Comparison of ENCODE assay signal across 10 cellular contexts in the genomic region with DNA sequence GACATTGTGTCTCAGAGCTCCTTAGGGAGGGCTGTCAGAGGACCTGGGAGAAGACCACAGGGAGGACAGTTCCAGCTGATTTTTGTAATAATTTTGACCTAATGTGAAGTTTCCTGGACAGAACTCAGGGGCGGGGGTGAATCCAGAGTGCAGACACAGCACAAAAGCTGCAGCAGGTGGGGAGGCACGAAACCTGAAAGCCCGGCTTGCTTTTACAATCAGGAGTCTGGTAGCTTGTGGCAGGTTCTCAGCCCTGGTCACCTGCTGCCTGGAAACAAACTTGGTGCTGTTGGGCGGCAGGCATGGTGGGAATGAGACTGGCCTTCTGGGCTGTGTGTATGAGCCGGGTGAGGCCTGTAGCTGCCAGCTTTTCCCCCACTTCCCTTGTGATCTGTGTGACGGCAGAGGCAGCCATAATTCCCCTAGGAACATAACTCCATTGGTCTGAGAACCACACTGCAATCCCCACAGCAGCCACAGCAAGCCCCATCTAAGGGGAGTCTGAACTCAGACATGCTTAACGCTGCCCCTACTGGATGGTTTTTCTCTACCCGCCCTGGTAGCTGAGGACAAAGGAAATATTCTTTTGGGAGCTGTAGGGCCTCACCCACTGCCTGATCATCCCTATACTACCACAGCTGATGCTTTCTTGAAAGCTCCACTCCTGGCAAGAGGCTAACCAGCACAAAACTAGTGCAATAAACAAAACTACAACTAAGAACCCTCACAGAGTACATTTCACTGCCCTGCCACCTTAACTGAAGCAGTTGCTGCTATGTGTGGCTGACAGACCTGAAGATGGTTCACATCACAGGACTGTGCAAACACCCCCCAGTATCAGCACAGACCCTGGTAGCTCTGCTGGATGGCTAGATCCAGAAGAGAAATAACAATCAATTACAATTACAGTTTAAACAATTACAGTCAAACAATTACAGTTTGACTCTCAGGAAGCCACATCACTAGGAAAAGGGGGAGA.
DNase-seq lines count a peak whose midpoint lies in the region; ATAC-seq and TF ChIP-seq lines count a peak whose summit lies in the region.
"Had no signal": no experiment of that assay in that cellular context is flagged by ENCODE, and none has a peak within 500 bp of the region (broad histone marks: within the 10 kb centered on the region; RNA-seq: fewer than 3 reads in every experiment).

No MANE protein-coding gene starts in this region.

- WGBS in mammary epithelial cell (ENCODE audit: low coverage, missing lambda C conversion rate): 74% methylated on average over 4 of the region's 8 CpGs

- POLR2A ChIA-PET in activated CD4-positive, alpha-beta T cell treated with anti-CD3 and anti-CD28 coated beads for 36 hours (lab: Charles Lee): interaction anchor here (0.6 kb wide), 1 partner anchor 137 kb away, joined by 3 read pairs; no protein-coding TSS in a partner anchor

- no peaks in the 10 kb centered on the region for H3K79me2 ChIP-seq in MM.1S (ENCODE audit: low read length)
- no peaks in the 10 kb centered on the region for H3K79me2 ChIP-seq in mammary epithelial cell (ENCODE audit: insufficient read depth, low read length)

- peak; percentile 41 for DNase-seq in activated CD4-positive, alpha-beta T cell treated with anti-CD3 and anti-CD28 coated beads for 36 hours
- DNase-seq in activated CD4-positive, alpha-beta T cell treated with anti-CD3 and anti-CD28 coated beads, Interleukin-2, amount 50 U/mL, for 4 hours: no peak
- DNase-seq in MM.1S (peak; percentile 85), mammary epithelial cell (peak; percentile 10), sciatic nerve (ENCODE audit: low spot score) (no peak), coronary artery (ENCODE audit: low spot score) (no peak), NCI-H1694 treated with DMSO at 0.1 percent for 48 hours (lab: John Stamatoyannopoulos, UW) (no peak)

- H3K27me3 ChIP-seq in MM.1S (replicated peaks; ENCODE audit: insufficient read depth, low read length) (no peaks in the 10 kb centered on the region), mammary epithelial cell (ENCODE audit: insufficient read depth, low read length) (no peaks in the 10 kb centered on the region)
- H3K27me3 ChIP-seq: BLaER1 treated with 17β-estradiol and CSF1 and Interleukin-3, amounts not matched to agents 10 nM and 100 nM had no signal

- no peaks in the 10 kb centered on the region for H3K9me3 ChIP-seq in MM.1S (replicated peaks; ENCODE audit: insufficient read depth, low read length)
- no peaks in the 10 kb centered on the region for H3K9me3 ChIP-seq in mammary epithelial cell (replicated peaks; ENCODE audit: insufficient read depth, low read length)

- no peaks in the 10 kb centered on the region for H3K4me1 Mint-ChIP-seq in activated CD4-positive, alpha-beta T cell treated with anti-CD3 and anti-CD28 coated beads for 36 hours

- in situ Hi-C loops in mammary epithelial cell (cut with MboI; ENCODE audit: low sequenced_read_pairs in 2 of 2): no loop called here

- intact Hi-C loops in activated CD4-positive, alpha-beta T cell treated with anti-CD3 and anti-CD28 coated beads for 36 hours (cut with DNase I, micrococcal nuclease): no loop called here
- intact Hi-C loops in mammary epithelial cell (cut with micrococcal nuclease) (no loop called here), sciatic nerve (cut with DNase I) (no loop called here)

- H3K9ac ChIP-seq in MM.1S (ENCODE audit: low read length) (peak overlapping the region; percentile 52; the same call in 1 of the 2 replicates), mammary epithelial cell (ENCODE audit: insufficient read depth, low read length) (no peak overlapping the region)
- H3K9ac ChIP-seq: BLaER1 treated with 17β-estradiol and CSF1 and Interleukin-3, amounts not matched to agents 10 nM and 100 nM had no signal

- H3K27ac ChIP-seq in MM.1S (ENCODE audit: low read length) (peak overlapping the region; percentile 88), mammary epithelial cell (ENCODE audit: insufficient read depth, low read depth, low read length) (no peak overlapping the region), coronary artery (no peak overlapping the region)
- H3K27ac ChIP-seq: BLaER1 treated with 17β-estradiol and CSF1 and Interleukin-3, amounts not matched to agents 10 nM and 100 nM; skin epidermis had no signal

- H2AFZ ChIP-seq in MM.1S (ENCODE audit: low read length) (peak overlapping the region; percentile 47), mammary epithelial cell (ENCODE audit: low read depth, low read length) (no peak overlapping the region)

- no peaks in the 10 kb centered on the region for H3K9me2 ChIP-seq in MM.1S (replicated peaks; ENCODE audit: insufficient read depth, low read length)

- H3K27ac Mint-ChIP-seq in activated CD4-positive, alpha-beta T cell treated with anti-CD3 and anti-CD28 coated beads for 36 hours: no peak overlapping the region

- CTCF ChIA-PET in activated CD4-positive, alpha-beta T cell treated with anti-CD3 and anti-CD28 coated beads for 36 hours (lab: Charles Lee): interaction anchor here (1.3 kb wide), 1 partner anchor 11 kb away, joined by 3 read pairs; no protein-coding TSS in a partner anchor
- CTCF ChIA-PET in mammary epithelial cell (lab: Charles Lee; ENCODE audit: low non-redundant PET): interaction anchor here (0.6 kb wide), 1 partner anchor 1130 kb away, joined by 3 read pairs; no protein-coding TSS in a partner anchor

- TF ChIP-seq CTCF in MM.1S (IDR thresholded peaks at IDR 0.05; ENCODE audit: low read length) (peak; percentile 69), mammary epithelial cell (conservative IDR thresholded peaks at IDR 0.05 in 1 of 2, IDR thresholded peaks at IDR 0.05 in 1 of 2; ENCODE audit: extremely low read depth in 1 of 2, insufficient read depth in 1 of 2, low read depth in 1 of 2, low read length in 2 of 2) (peak; percentile 27 to 33), coronary artery (IDR thresholded peaks at IDR 0.05) (no peak)

- peak overlapping the region; percentile 71 for H3K4me2 ChIP-seq in MM.1S (ENCODE audit: low read depth, low read length)
- H3K4me2 ChIP-seq in mammary epithelial cell (ENCODE audit: insufficient read depth, low read depth, low read length): no peak overlapping the region
- H3K4me2 ChIP-seq: BLaER1 treated with 17β-estradiol and CSF1 and Interleukin-3, amounts not matched to agents 10 nM and 100 nM had no signal

- H3K9me3 Mint-ChIP-seq in activated CD4-positive, alpha-beta T cell treated with anti-CD3 and anti-CD28 coated beads for 36 hours (ENCODE audit: low read depth): no peaks in the 10 kb centered on the region

- no peak overlapping the region for H3K4me3 Mint-ChIP-seq in activated CD4-positive, alpha-beta T cell treated with anti-CD3 and anti-CD28 coated beads for 36 hours

- no TSS peak for BruUV-seq in mammary epithelial cell (replicated peaks; lab: Mats Ljungman, UMichigan)

- H3K4me1 ChIP-seq in MM.1S (ENCODE audit: low read length) (peaks cover 17% of the 10 kb centered on the region), mammary epithelial cell (ENCODE audit: insufficient read depth, low read length) (no peaks in the 10 kb centered on the region)
- H3K4me1 ChIP-seq: BLaER1 treated with 17β-estradiol and CSF1 and Interleukin-3, amounts not matched to agents 10 nM and 100 nM had no signal

- H4K20me1 ChIP-seq in MM.1S (ENCODE audit: insufficient read depth, low read length): no peaks in the 10 kb centered on the region
- H4K20me1 ChIP-seq in mammary epithelial cell (ENCODE audit: insufficient read depth, low read length): no peaks in the 10 kb centered on the region
- H4K20me1 ChIP-seq: BLaER1 treated with 17β-estradiol and CSF1 and Interleukin-3, amounts not matched to agents 10 nM and 100 nM had no signal

- peak overlapping the region; percentile 35 for H3K4me3 ChIP-seq in MM.1S (ENCODE audit: low read length)
- no peak overlapping the region for H3K4me3 ChIP-seq in mammary epithelial cell (replicated peaks in 1 of 3; ENCODE audit: insufficient read depth in 1 of 3, low read depth in 2 of 3, low read length in 3 of 3)
- no peak overlapping the region for H3K4me3 ChIP-seq in coronary artery
- H3K4me3 ChIP-seq: BLaER1 treated with 17β-estradiol and CSF1 and Interleukin-3, amounts not matched to agents 10 nM and 100 nM; skin epidermis had no signal

- ATAC-seq in activated CD4-positive, alpha-beta T cell treated with anti-CD3 and anti-CD28 coated beads for 36 hours: peak; percentile 74
- peak; percentile 70 for ATAC-seq in HG02571 (IDR thresholded peaks at IDR 0.05; ENCODE audit: unreplicated experiment)
- ATAC-seq in sciatic nerve: peak; percentile 51

- H3K36me3 ChIP-seq in MM.1S (replicated peaks; ENCODE audit: insufficient read depth, low read length): no peaks in the 10 kb centered on the region
- H3K36me3 ChIP-seq in mammary epithelial cell (ENCODE audit: insufficient read depth, low read length): no peaks in the 10 kb centered on the region
- H3K36me3 ChIP-seq: BLaER1 treated with 17β-estradiol and CSF1 and Interleukin-3, amounts not matched to agents 10 nM and 100 nM had no signal

- H3K27me3 Mint-ChIP-seq in activated CD4-positive, alpha-beta T cell treated with anti-CD3 and anti-CD28 coated beads for 36 hours: no peaks in the 10 kb centered on the region

- no peaks in the 10 kb centered on the region for H3K36me3 Mint-ChIP-seq in activated CD4-positive, alpha-beta T cell treated with anti-CD3 and anti-CD28 coated beads for 36 hours (ENCODE audit: low read depth)

- peaks cover 16% of the 10 kb centered on the region; the same call in 1 of the 2 replicates for H3F3A ChIP-seq in MM.1S (ENCODE audit: insufficient read depth, low read length)

- dilution Hi-C loops in mammary epithelial cell (cut with HindIII; ENCODE audit: low sequenced_read_pairs): no loop called here

Comparison
In these comparisons a context has a peak if more than half of its experiments do, and no peak if none do; other contexts are left out.
1. DNase-seq: peak in activated CD4-positive, alpha-beta T cell treated with anti-CD3 and anti-CD28 coated beads for 36 hours (single experiment), MM.1S (single experiment) and mammary epithelial cell (single experiment); none in activated CD4-positive, alpha-beta T cell treated with anti-CD3 and anti-CD28 coated beads, Interleukin-2, amount 50 U/mL, for 4 hours (0 of 2), sciatic nerve (single experiment), coronary artery (single experiment) and NCI-H1694 treated with DMSO at 0.1 percent for 48 hours (single experiment).
2. Peak in every context shown above with its lines, with median percentiles within 50 percentile points of each other: ATAC-seq.